ENCODE assay signal across 1 cellular context in genomic region chr1:200075522-200075921, GRCh38.
A peak's percentile ranks its signal among the peaks of the same experiment; 100 is the strongest.
TF ChIP-seq lines count a peak whose summit lies in the region.

No MANE protein-coding gene starts in this region.

TF ChIP-seq in K562, 482 proteins besides CTCF, POLR2A, EP300 and RAD21:
- TF ChIP-seq ZFP36 (IDR thresholded peaks at IDR 0.05; ENCODE audit: low read depth, low read length, partially characterized antibody), result peak; percentile 17
- TF ChIP-seq KDM2B (CRISPR knock-in tag; IDR thresholded peaks at IDR 0.05), result no peak
- no peak for TF ChIP-seq CSDE1 (IDR thresholded peaks at IDR 0.05)
